In genomic region chr5:351084-351910, GRCh38 we compare ENCODE assay signal across 19 cellular contexts. TPM values are rescaled to one million over a fixed set of nuclear protein-coding genes. Genes with fewer than 3 reads are reported as not detected.
DNase-seq lines count a peak whose midpoint lies in the region; ATAC-seq and TF ChIP-seq lines count a peak whose summit lies in the region.
"Had no signal": no experiment of that assay in that cellular context is flagged by ENCODE, and none has a peak within 500 bp of the region (broad histone marks: within the 10 kb centered on the region; RNA-seq: fewer than 3 reads in every experiment).

No MANE protein-coding gene starts in this region.

- H3K4me1 ChIP-seq in testis, result no peaks in the 10 kb centered on the region
- H3K4me1 ChIP-seq: SJSA1 had no signal

- H3K4me1 Mint-ChIP-seq in activated naive CD8-positive, alpha-beta T cell (ENCODE audit: low read depth), result peaks cover 9% of the 10 kb centered on the region
- peaks cover 7% of the 10 kb centered on the region for H3K4me1 Mint-ChIP-seq in activated naive CD8-positive, alpha-beta T cell treated with anti-CD3 and anti-CD28 coated beads for 36 hours
- H3K4me1 Mint-ChIP-seq in activated T-helper 2 cell treated with anti-CD3 and anti-CD28 coated beads, Interferon-gamma antibody, Interleukin-2, Interleukin-4, amounts not matched to agents 10 μg/mL and 5 μg/mL and 100 μg/mL, durations not matched to agents 14 hours and 24 hours and 36 hours (ENCODE audit: low read depth), result peaks cover 21% of the 10 kb centered on the region

- 93 to 94% methylated on average over 19 of the region's 19 CpGs for WGBS in testis, 2 donors

- H3K4me3 Mint-ChIP-seq in activated naive CD8-positive, alpha-beta T cell, result no peak overlapping the region
- no peak overlapping the region for H3K4me3 Mint-ChIP-seq in activated naive CD8-positive, alpha-beta T cell treated with anti-CD3 and anti-CD28 coated beads for 36 hours
- no peak overlapping the region for H3K4me3 Mint-ChIP-seq in activated T-helper 2 cell treated with anti-CD3 and anti-CD28 coated beads, Interferon-gamma antibody, Interleukin-2, Interleukin-4, amounts not matched to agents 10 μg/mL and 5 μg/mL and 100 μg/mL, durations not matched to agents 14 hours and 24 hours and 36 hours (ENCODE audit: low read depth)
- H3K4me3 Mint-ChIP-seq: B cell; CD4-positive, alpha-beta T cell; GM23338 had no signal

- TF ChIP-seq CTCF in testis (IDR thresholded peaks at IDR 0.05), result no peak

- no peak overlapping the region for H3K4me3 ChIP-seq in testis
- H3K4me3 ChIP-seq: GM23338, MG63, SJSA1 had no signal

- peaks cover 11% of the 10 kb centered on the region for H3K36me3 Mint-ChIP-seq in activated naive CD8-positive, alpha-beta T cell
- peaks cover 40% of the 10 kb centered on the region for H3K36me3 Mint-ChIP-seq in activated naive CD8-positive, alpha-beta T cell treated with anti-CD3 and anti-CD28 coated beads for 36 hours
- H3K36me3 Mint-ChIP-seq in activated T-helper 2 cell treated with anti-CD3 and anti-CD28 coated beads, Interferon-gamma antibody, Interleukin-2, Interleukin-4, amounts not matched to agents 10 μg/mL and 5 μg/mL and 100 μg/mL, durations not matched to agents 14 hours and 24 hours and 36 hours (ENCODE audit: low read depth), result peaks cover 49% of the 10 kb centered on the region

- no peaks in the 10 kb centered on the region for H3K27me3 ChIP-seq in testis
- H3K27me3 ChIP-seq: MG63, SJSA1 had no signal

- H3K27ac Mint-ChIP-seq in activated naive CD8-positive, alpha-beta T cell, result peak overlapping the region; percentile 46
- H3K27ac Mint-ChIP-seq in activated naive CD8-positive, alpha-beta T cell treated with anti-CD3 and anti-CD28 coated beads for 36 hours, result no peak overlapping the region
- H3K27ac Mint-ChIP-seq in activated T-helper 2 cell treated with anti-CD3 and anti-CD28 coated beads, Interferon-gamma antibody, Interleukin-2, Interleukin-4, amounts not matched to agents 10 μg/mL and 5 μg/mL and 100 μg/mL, durations not matched to agents 14 hours and 24 hours and 36 hours, result peak overlapping the region; percentile 2
- H3K27ac Mint-ChIP-seq: B cell; CD4-positive, alpha-beta T cell; GM23338 had no signal

- ATAC-seq in GM21529 (IDR thresholded peaks at IDR 0.05; ENCODE audit: unreplicated experiment), result peak; percentile 36
- ATAC-seq in HG03175 (IDR thresholded peaks at IDR 0.05; ENCODE audit: unreplicated experiment), result no peak
- ATAC-seq: PC-3 had no signal

- H3K9me3 ChIP-seq in testis, result no peaks in the 10 kb centered on the region
- H3K9me3 ChIP-seq: MG63, SJSA1 had no signal

- TF ChIP-seq POLR2A in testis (IDR thresholded peaks at IDR 0.05), result no peak

- peaks cover 5% of the 10 kb centered on the region for H3K27me3 Mint-ChIP-seq in activated naive CD8-positive, alpha-beta T cell
- no peaks in the 10 kb centered on the region for H3K27me3 Mint-ChIP-seq in activated naive CD8-positive, alpha-beta T cell treated with anti-CD3 and anti-CD28 coated beads for 36 hours
- H3K27me3 Mint-ChIP-seq in activated T-helper 2 cell treated with anti-CD3 and anti-CD28 coated beads, Interferon-gamma antibody, Interleukin-2, Interleukin-4, amounts not matched to agents 10 μg/mL and 5 μg/mL and 100 μg/mL, durations not matched to agents 14 hours and 24 hours and 36 hours (ENCODE audit: low read depth), result no peaks in the 10 kb centered on the region

- H3K27ac ChIP-seq in testis, result no peak overlapping the region
- H3K27ac ChIP-seq: SJSA1 had no signal

- intact Hi-C loops in activated T-helper 2 cell treated with anti-CD3 and anti-CD28 coated beads, Interferon-gamma antibody, Interleukin-2, Interleukin-4, amounts not matched to agents 10 μg/mL and 5 μg/mL and 100 μg/mL, durations not matched to agents 14 hours and 24 hours and 36 hours (cut with micrococcal nuclease), result no loop called here
- intact Hi-C loops in testis (cut with DNase I; ENCODE audit: low total_unique reads), result no loop called here

- no peaks in the 10 kb centered on the region for H3K9me3 Mint-ChIP-seq in activated naive CD8-positive, alpha-beta T cell (ENCODE audit: low read depth)
- no peaks in the 10 kb centered on the region for H3K9me3 Mint-ChIP-seq in activated naive CD8-positive, alpha-beta T cell treated with anti-CD3 and anti-CD28 coated beads for 36 hours
- H3K9me3 Mint-ChIP-seq in activated T-helper 2 cell treated with anti-CD3 and anti-CD28 coated beads, Interferon-gamma antibody, Interleukin-2, Interleukin-4, amounts not matched to agents 10 μg/mL and 5 μg/mL and 100 μg/mL, durations not matched to agents 14 hours and 24 hours and 36 hours, result no peaks in the 10 kb centered on the region
- H3K9me3 Mint-ChIP-seq: CD4-positive, alpha-beta T cell; GM23338 had no signal

- DNase-seq in activated naive CD8-positive, alpha-beta T cell treated with anti-CD3 and anti-CD28 coated beads for 36 hours, result no peak
- DNase-seq in activated T-helper 2 cell treated with anti-CD3 and anti-CD28 coated beads, Interferon-gamma antibody, Interleukin-2, Interleukin-4, amounts not matched to agents 10 μg/mL and 5 μg/mL and 100 μg/mL, durations not matched to agents 14 hours and 24 hours and 36 hours (ENCODE audit: low spot score), result no peak
- DNase-seq in testis (peak; percentile 7), mucosa of gallbladder (ENCODE audit: low spot score) (no peak)
- DNase-seq: CD4-positive, alpha-beta T cell; DMS53; Karpas-422; MG63; NCI-H1092; NCI-H2081 treated with DMSO at 0.1 percent for 48 hours; NCI-H510A; NCI-H82; PC-3 had no signal

- no peaks in the 10 kb centered on the region for H3K36me3 ChIP-seq in testis (ENCODE audit: low read depth, missing control alignments)

RNA-seq across cellular contexts. Expression of gene AHRR, which starts 29.8 kb away (rescaled TPM):
- total RNA-seq in activated naive CD8-positive, alpha-beta T cell treated with anti-CD3 and anti-CD28 coated beads for 36 hours, result 10 to 100 TPM; 24.0 to 26.6 TPM
- total RNA-seq in activated T-helper 2 cell treated with anti-CD3 and anti-CD28 coated beads, Interferon-gamma antibody, Interleukin-2, Interleukin-4, amounts not matched to agents 10 μg/mL and 5 μg/mL and 100 μg/mL, durations not matched to agents 14 hours and 24 hours and 36 hours, result 33.3 and 34.9 TPM in 2 replicates
- total RNA-seq in testis, result 10 to 100 TPM; 36.9 to 43.4 TPM
- 68.5 TPM for polyA plus RNA-seq in testis (ENCODE audit: insufficient read depth, low read depth, low replicate concordance)
- 3.5 TPM for total RNA-seq in mucosa of gallbladder
